Comparison of ENCODE assay signal across 12 cellular contexts in genomic region chr19:55276720-55277430, GRCh38. TPM values are rescaled to one million over a fixed set of nuclear protein-coding genes. Genes with fewer than 3 reads are reported as not detected.
A peak's percentile ranks its signal among the peaks of the same experiment; 100 is the strongest.
DNase-seq lines count a peak whose midpoint lies in the region; ATAC-seq, FAIRE-seq and TF ChIP-seq lines count a peak whose summit lies in the region.
"Had no signal": no experiment of that assay in that cellular context is flagged by ENCODE, and none has a peak within 500 bp of the region (broad histone marks: within the 10 kb centered on the region; RNA-seq: fewer than 3 reads in every experiment).

No MANE protein-coding gene starts in this region.

- H3K79me2 ChIP-seq in SU-DHL-6 (ENCODE audit: insufficient read depth, low read length) (no peaks in the 10 kb centered on the region), PC-9 (ENCODE audit: low read depth) (peaks cover 18% of the 10 kb centered on the region)

- H3K4me2 ChIP-seq in SU-DHL-6 (ENCODE audit: low read depth, low read length, poor library complexity, severe bottlenecking) (peak overlapping the region; percentile 59), PC-9 (no peak overlapping the region)
- H3K4me2 ChIP-seq: GM23338 had no signal

- H4K20me1 ChIP-seq in SU-DHL-6 (ENCODE audit: low read depth, low read length) (no peaks in the 10 kb centered on the region), PC-9 (ENCODE audit: insufficient read depth) (0 out of 2 replicates have a peak, but pooled peaks cover 5% of the 10 kb centered on the region)

- H3K36me3 Mint-ChIP-seq in naive thymus-derived CD8-positive, alpha-beta T cell: peaks cover 0 to 52% (median 15%) of the 10 kb centered on the region in 3 donors

- H3F3A ChIP-seq in SU-DHL-6 (ENCODE audit: insufficient read depth) (peaks cover 41% of the 10 kb centered on the region), PC-9 (ENCODE audit: insufficient read depth, low read depth) (peaks cover 19% of the 10 kb centered on the region)

- FAIRE-seq in pancreas (lab: Jason Lieb, UNC): no peak

- intact Hi-C loops in tibial artery (cut with DNase I; ENCODE audit: low total_unique reads) (no loop called here), pancreas (cut with DNase I) (no loop called here), PC-9 (cut with micrococcal nuclease; ENCODE audit: unreplicated experiment) (no loop called here)

- POLR2A ChIA-PET in naive thymus-derived CD8-positive, alpha-beta T cell (lab: Charles Lee): interaction anchor here (6.9 kb wide), 1 partner anchor 20 kb away, joined by 142 read pairs; the partner anchor contains the start of gene PPP6R1
- POLR2A ChIA-PET in PC-9 (lab: Charles Lee; ENCODE audit: unreplicated experiment): interaction anchor here (0.6 kb wide), 1 partner anchor 67 kb away, joined by 24 read pairs; no protein-coding TSS in a partner anchor

- H3K4me3 ChIP-seq in GM08714 (ENCODE audit: low read length) (peak overlapping the region; percentile 6; the same call in 1 of the 2 replicates), SU-DHL-6 (ENCODE audit: insufficient read depth, low read length, poor library complexity, severe bottlenecking) (no peak overlapping the region), tibial artery (no peak overlapping the region), pancreas (no peak overlapping the region), PC-9 (no peak overlapping the region)
- H3K4me3 ChIP-seq: GM23338 had no signal

- CTCF ChIA-PET in PC-9 (lab: Charles Lee): interaction anchor here (0.6 kb wide), 1 partner anchor 25 kb away, joined by 11 read pairs; no protein-coding TSS in a partner anchor

- no peaks in the 10 kb centered on the region for H3K36me3 ChIP-seq in SU-DHL-6 (ENCODE audit: low read length)
- H3K36me3 ChIP-seq in tibial artery: peaks cover 13 to 60% (median 38%) of the 10 kb centered on the region in 3 donors
- H3K36me3 ChIP-seq in pancreas: peaks cover 0 to 11% (median 0%) of the 10 kb centered on the region in 3 donors
- H3K36me3 ChIP-seq in PC-9 (ENCODE audit: low read depth): 0 out of 2 replicates have a peak, but pooled peaks cover 6% of the 10 kb centered on the region

- H3K4me1 ChIP-seq in tibial artery: peaks cover 4 to 10% (median 9%) of the 10 kb centered on the region in 4 donors
- peaks cover 5 to 8% (median 7%) of the 10 kb centered on the region in 3 donors for H3K4me1 ChIP-seq in pancreas
- peaks cover 8% of the 10 kb centered on the region; the same call in 1 of the 2 replicates for H3K4me1 ChIP-seq in PC-9 (replicated peaks; ENCODE audit: insufficient read depth)

- peaks cover 17 to 46% (median 32%) of the 10 kb centered on the region in 4 donors for H3K4me1 Mint-ChIP-seq in naive thymus-derived CD8-positive, alpha-beta T cell

- H3K27me3 Mint-ChIP-seq in naive thymus-derived CD8-positive, alpha-beta T cell: no peaks in the 10 kb centered on the region

- TF ChIP-seq CTCF in SU-DHL-6 (IDR thresholded peaks at IDR 0.05; ENCODE audit: insufficient read depth, low read length, poor library complexity, severe bottlenecking) (no peak), tibial artery (IDR thresholded peaks at IDR 0.05) (no peak), pancreas (IDR thresholded peaks at IDR 0.05) (no peak), PC-9 (conservative IDR thresholded peaks at IDR 0.05) (no peak)

- no peak overlapping the region for H2AFZ ChIP-seq in SU-DHL-6 (ENCODE audit: low read depth, low read length, severe bottlenecking)
- H2AFZ ChIP-seq in PC-9: no peak overlapping the region
- H2AFZ ChIP-seq: GM23338 had no signal

- no TSS peak for BruUV-seq in PC-9 (replicated peaks; lab: Mats Ljungman, UMichigan)

- peak overlapping the region in 8 of 10 donors; percentile 56 to 100 (median 68) for H3K27ac Mint-ChIP-seq in naive thymus-derived CD8-positive, alpha-beta T cell
- H3K27ac Mint-ChIP-seq: GM23338 had no signal

- H3K4me3 Mint-ChIP-seq in naive thymus-derived CD8-positive, alpha-beta T cell: peak overlapping the region in 7 of 10 donors; percentile 16 to 77 (median 33)
- H3K4me3 Mint-ChIP-seq: GM23338 had no signal

- no peak for DNase-seq in naive thymus-derived CD8-positive, alpha-beta T cell
- DNase-seq in tibial artery (no peak), pancreas (no peak), PC-9 (no peak)
- DNase-seq: NCI-H748 treated with DMSO at 0.1 percent for 48 hours had no signal

- ATAC-seq in GM21515 (IDR thresholded peaks at IDR 0.05; ENCODE audit: unreplicated experiment) (peak; percentile 3), pancreas (no peak), HG02884 (IDR thresholded peaks at IDR 0.05; ENCODE audit: unreplicated experiment) (no peak)
- no peak for ATAC-seq in naive thymus-derived CD8-positive, alpha-beta T cell
- ATAC-seq: GM23338, SK-N-SH treated with all-trans-retinoic acid at 6 μM for 48 hours had no signal

- H3K27ac ChIP-seq in SU-DHL-6 (ENCODE audit: low read depth, low read length) (peak overlapping the region; percentile 82), tibial artery (no peak overlapping the region), pancreas (no peak overlapping the region), PC-9 (no peak overlapping the region)

- H3K9me3 ChIP-seq in SU-DHL-6 (ENCODE audit: insufficient read depth, low read length) (no peaks in the 10 kb centered on the region), tibial artery (no peaks in the 10 kb centered on the region), pancreas (no peaks in the 10 kb centered on the region), PC-9 (ENCODE audit: insufficient read depth, low read depth) (no peaks in the 10 kb centered on the region)

- no peaks in the 10 kb centered on the region for H3K9me3 Mint-ChIP-seq in naive thymus-derived CD8-positive, alpha-beta T cell
- H3K9me3 Mint-ChIP-seq: GM23338 had no signal

- H3K9ac ChIP-seq in SU-DHL-6 (ENCODE audit: low read length): peak overlapping the region; percentile 25; the same call in 1 of the 2 replicates

- H3K27me3 ChIP-seq in SU-DHL-6 (ENCODE audit: low read length): no peaks in the 10 kb centered on the region
- no peaks in the 10 kb centered on the region for H3K27me3 ChIP-seq in tibial artery
- no peaks in the 10 kb centered on the region for H3K27me3 ChIP-seq in pancreas
- no peaks in the 10 kb centered on the region for H3K27me3 ChIP-seq in PC-9 (ENCODE audit: insufficient read depth, low read depth)

- H3K9me2 ChIP-seq in SU-DHL-6 (replicated peaks; ENCODE audit: insufficient read depth, low read length): no peaks in the 10 kb centered on the region
- no peaks in the 10 kb centered on the region for H3K9me2 ChIP-seq in PC-9 (ENCODE audit: insufficient read depth)

- WGBS in pancreas, 2 donors: 86 to 88% methylated on average over 15 of the region's 15 CpGs

RNA-seq across cellular contexts. Expression of gene HSPBP1, which starts 3.0 kb away (rescaled TPM):
- 10 to 100 TPM; 20.3 to 20.4 TPM for total RNA-seq in naive thymus-derived CD8-positive, alpha-beta T cell
- polyA plus RNA-seq in naive thymus-derived CD8-positive, alpha-beta T cell: 10 to 100 TPM; 38.6 to 44.8 (median 42.5) TPM
- total RNA-seq in pancreas (10 to 100 TPM in 4 of 6 donors, 1 to 10 TPM in 2; 7.0 to 16.6 (median 12.3) TPM), PC-9 (2021) (66.2 and 79.6 TPM in 2 replicates)
- 10 to 100 TPM; 26.4 to 29.5 TPM for polyA plus RNA-seq in pancreas

RNA-seq across cellular contexts. Expression of gene BRSK1, which starts 6.9 kb away (rescaled TPM):
- total RNA-seq in naive thymus-derived CD8-positive, alpha-beta T cell: 1 to 10 TPM; 1.9 to 2.9 TPM
- polyA plus RNA-seq in naive thymus-derived CD8-positive, alpha-beta T cell: under 1 TPM in 1 of 3 donors, not detected in 2; 0.24 TPM
- total RNA-seq in pancreas (1 to 10 TPM in 3 of 6 donors, under 1 TPM in 3; 0.46 to 2.5 (median 1.1) TPM), PC-9 (2021) (6.5 and 14.4 TPM in 2 replicates)
- polyA plus RNA-seq in pancreas: 1 to 10 TPM; 4.8 to 9.2 TPM

RNA-seq across cellular contexts. Expression of gene PPP6R1, which starts 18.1 kb away (rescaled TPM):
- total RNA-seq in naive thymus-derived CD8-positive, alpha-beta T cell: 100 to 1,000 TPM; 167 to 168 TPM
- polyA plus RNA-seq in naive thymus-derived CD8-positive, alpha-beta T cell: 100 to 1,000 TPM in 1 of 3 donors, 10 to 100 TPM in 2; 57.3 to 131 (median 60.9) TPM
- total RNA-seq in pancreas (10 to 100 TPM; 15.3 to 31.4 (median 18.9) TPM), PC-9 (2021) (136 and 159 TPM in 2 replicates)
- 10 to 100 TPM; 27.0 to 33.1 TPM for polyA plus RNA-seq in pancreas

RNA-seq across cellular contexts. Expression of gene TMEM150B, which starts 48.3 kb away (rescaled TPM):
- not detected for total RNA-seq in naive thymus-derived CD8-positive, alpha-beta T cell
- not detected for polyA plus RNA-seq in naive thymus-derived CD8-positive, alpha-beta T cell
- total RNA-seq in pancreas (1 to 10 TPM in 1 of 6 donors, under 1 TPM in 2, not detected in 3; 0.32 to 1.3 (median 0.83) TPM), PC-9 (2021) (not detected in 2 replicates)
- under 1 TPM in 1 of 2 donors, not detected in 1; 0.14 TPM for polyA plus RNA-seq in pancreas
- total RNA-seq: GM23338, M059J had no signal

RNA-seq across cellular contexts. Expression of gene TMEM86B, which starts 48.3 kb away (rescaled TPM):
- total RNA-seq in naive thymus-derived CD8-positive, alpha-beta T cell: 10 to 100 TPM; 17.7 to 20.9 TPM
- 1 to 10 TPM in 1 of 3 donors, under 1 TPM in 2; 0.17 to 2.3 (median 0.54) TPM for polyA plus RNA-seq in naive thymus-derived CD8-positive, alpha-beta T cell
- total RNA-seq in pancreas: 1 to 10 TPM; 1.0 to 1.8 (median 1.5) TPM
- 10 to 100 TPM; 14.4 to 27.3 TPM for polyA plus RNA-seq in pancreas
- 18.1 and 18.4 TPM in 2 replicates for total RNA-seq in PC-9 (2021)
